1 cellular context compared by ENCODE assay signal in genomic region chr3:65714138-65714537, GRCh38.
TF ChIP-seq lines count a peak whose summit lies in the region.

No MANE protein-coding gene starts in this region.

TF ChIP-seq in GM23338, 12 proteins besides CTCF, POLR2A, EP300 and RAD21 (continued from another document):
- TF ChIP-seq ZNF462 (CRISPR knock-in tag; IDR thresholded peaks at IDR 0.05) (no peak), STAT1 (IDR thresholded peaks at IDR 0.05; ENCODE audit: unreplicated experiment) (no peak), JUNB (IDR thresholded peaks at IDR 0.05; ENCODE audit: unreplicated experiment) (no peak), REST (IDR thresholded peaks at IDR 0.05; ENCODE audit: unreplicated experiment) (no peak), ZNF114 (CRISPR knock-in tag; IDR thresholded peaks at IDR 0.05) (no peak), ZNF331 (CRISPR knock-in tag; IDR thresholded peaks at IDR 0.05; ENCODE audit: low read depth) (no peak), ETS1 (IDR thresholded peaks at IDR 0.05) (no peak), EZH2 (IDR thresholded peaks at IDR 0.05; ENCODE audit: low read depth, unreplicated experiment) (no peak), POLR2AphosphoS5 (IDR thresholded peaks at IDR 0.05; ENCODE audit: low read depth) (no peak)
